Comparison of ENCODE assay signal across 1 cellular context in the genomic region with DNA sequence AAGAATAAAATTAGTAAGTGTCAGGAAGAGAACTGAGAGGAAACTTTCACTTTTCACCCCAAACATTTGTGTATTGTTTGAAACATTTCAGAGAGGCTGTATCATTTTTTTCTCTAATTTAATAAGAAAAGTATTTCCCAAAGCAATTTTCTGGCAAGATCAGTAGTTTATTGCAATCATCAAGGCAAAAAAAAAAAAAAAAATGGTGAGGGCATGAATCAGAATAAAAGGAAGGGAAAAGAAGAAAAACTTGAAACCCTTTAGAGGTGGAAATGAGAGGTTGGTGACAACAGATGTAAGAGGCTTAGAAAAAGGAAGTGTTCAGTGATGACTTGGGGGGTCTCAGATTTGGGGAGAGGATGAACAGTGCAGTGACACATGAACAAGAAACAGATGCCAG.
TF ChIP-seq lines count a peak whose summit lies in the region.

No MANE protein-coding gene starts in this region.

TF ChIP-seq in IMR-90, 13 proteins besides CTCF, POLR2A, EP300 and RAD21:
- TF ChIP-seq, protein P1, sequence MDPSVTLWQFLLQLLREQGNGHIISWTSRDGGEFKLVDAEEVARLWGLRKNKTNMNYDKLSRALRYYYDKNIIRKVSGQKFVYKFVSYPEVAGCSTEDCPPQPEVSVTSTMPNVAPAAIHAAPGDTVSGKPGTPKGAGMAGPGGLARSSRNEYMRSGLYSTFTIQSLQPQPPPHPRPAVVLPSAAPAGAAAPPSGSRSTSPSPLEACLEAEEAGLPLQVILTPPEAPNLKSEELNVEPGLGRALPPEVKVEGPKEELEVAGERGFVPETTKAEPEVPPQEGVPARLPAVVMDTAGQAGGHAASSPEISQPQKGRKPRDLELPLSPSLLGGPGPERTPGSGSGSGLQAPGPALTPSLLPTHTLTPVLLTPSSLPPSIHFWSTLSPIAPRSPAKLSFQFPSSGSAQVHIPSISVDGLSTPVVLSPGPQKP (IDR thresholded peaks at IDR 0.05; ENCODE audit: borderline replicate concordance, low read depth, low read length) = no peak
- TF ChIP-seq RFX5 (IDR thresholded peaks at IDR 0.05; ENCODE audit: low read depth, low read length) (no peak), MAFK (IDR thresholded peaks at IDR 0.05; ENCODE audit: low read depth, low read length) (no peak), SMC3 (IDR thresholded peaks at IDR 0.05; ENCODE audit: low read depth, low read length) (no peak), USF2 (IDR thresholded peaks at IDR 0.05; ENCODE audit: low read depth, low read length) (no peak), RCOR1 (IDR thresholded peaks at IDR 0.05; ENCODE audit: insufficient replicate concordance, low read length) (no peak), NFE2L2 (IDR thresholded peaks at IDR 0.05; ENCODE audit: low read depth, low read length) (no peak), CHD1 (IDR thresholded peaks at IDR 0.05; ENCODE audit: low read depth, low read length) (no peak), MXI1 (IDR thresholded peaks at IDR 0.05; ENCODE audit: borderline replicate concordance, low read depth, low read length) (no peak), CEBPB (IDR thresholded peaks at IDR 0.05; ENCODE audit: low read depth, low read length) (no peak), MAZ (IDR thresholded peaks at IDR 0.05; ENCODE audit: borderline replicate concordance, low read depth, low read length) (no peak), FOS (IDR thresholded peaks at IDR 0.05; ENCODE audit: low read depth, low read length) (no peak), BHLHE40 (IDR thresholded peaks at IDR 0.05; ENCODE audit: low read depth, low read length) (no peak)
